Comparison of ENCODE assay signal across 2 cellular contexts in genomic region chr1:182169203-182169602, GRCh38.
A peak's percentile ranks its signal among the peaks of the same experiment; 100 is the strongest.
TF ChIP-seq lines count a peak whose summit lies in the region.

No MANE protein-coding gene starts in this region.

TF ChIP-seq in WTC11, 78 proteins besides CTCF, POLR2A, EP300 and RAD21 (continued from another document):
- TF ChIP-seq NR2C2 (CRISPR knock-in tag; IDR thresholded peaks at IDR 0.05) (no peak), E2F1 (CRISPR knock-in tag; IDR thresholded peaks at IDR 0.05) (no peak), ZNF281 (CRISPR knock-in tag; IDR thresholded peaks at IDR 0.05) (no peak), ATF6 (CRISPR knock-in tag; IDR thresholded peaks at IDR 0.05) (no peak), ZNF138 (CRISPR knock-in tag; conservative IDR thresholded peaks at IDR 0.05) (no peak), ZNF219 (CRISPR knock-in tag; IDR thresholded peaks at IDR 0.05; ENCODE audit: borderline replicate concordance) (no peak)

TF ChIP-seq in HepG2, 621 proteins besides CTCF, POLR2A, EP300 and RAD21 (continued from another document):
- TF ChIP-seq RBAK (CRISPR knock-in tag; IDR thresholded peaks at IDR 0.05) (no peak), ZMYM4 (CRISPR knock-in tag; IDR thresholded peaks at IDR 0.05) (no peak), CEBPB (IDR thresholded peaks at IDR 0.05; ENCODE audit: borderline replicate concordance, low read depth, low read length) (peak; percentile 61; the same call in 1 of the 2 replicates), DBP (CRISPR knock-in tag; IDR thresholded peaks at IDR 0.05; ENCODE audit: not compliant biosample characterization) (no peak), SAFB2 (CRISPR knock-in tag; IDR thresholded peaks at IDR 0.05; ENCODE audit: borderline replicate concordance, low read depth) (no peak), LRRFIP1 (CRISPR knock-in tag; conservative IDR thresholded peaks at IDR 0.05) (no peak), ONECUT2 (CRISPR knock-in tag; IDR thresholded peaks at IDR 0.05) (no peak), CEBPG (CRISPR knock-in tag; IDR thresholded peaks at IDR 0.05) (peak; percentile 16; the same call in 1 of the 2 replicates), BHLHE40 (IDR thresholded peaks at IDR 0.05; ENCODE audit: low read length) (0 out of 2 replicates have a peak, but pooled peaks have one; percentile 34), ZNF713 (CRISPR knock-in tag; IDR thresholded peaks at IDR 0.05) (no peak), MAX (IDR thresholded peaks at IDR 0.05) (0 out of 2 replicates have a peak, but pooled peaks have one; percentile 14), RARG (CRISPR knock-in tag; IDR thresholded peaks at IDR 0.05; ENCODE audit: low read depth) (no peak), ZIK1 (CRISPR knock-in tag; IDR thresholded peaks at IDR 0.05; ENCODE audit: borderline replicate concordance, low read depth) (no peak), SETDB1 (CRISPR knock-in tag; IDR thresholded peaks at IDR 0.05; ENCODE audit: borderline replicate concordance) (no peak), ATF5 (CRISPR knock-in tag; IDR thresholded peaks at IDR 0.05; ENCODE audit: low read depth) (no peak), ATM (IDR thresholded peaks at IDR 0.05; ENCODE audit: borderline replicate concordance) (no peak), SMARCE1 (IDR thresholded peaks at IDR 0.05; ENCODE audit: borderline replicate concordance) (no peak), ZNF672 (CRISPR knock-in tag; IDR thresholded peaks at IDR 0.05) (no peak)
